8 cellular contexts compared by ENCODE assay signal in the genomic region with DNA sequence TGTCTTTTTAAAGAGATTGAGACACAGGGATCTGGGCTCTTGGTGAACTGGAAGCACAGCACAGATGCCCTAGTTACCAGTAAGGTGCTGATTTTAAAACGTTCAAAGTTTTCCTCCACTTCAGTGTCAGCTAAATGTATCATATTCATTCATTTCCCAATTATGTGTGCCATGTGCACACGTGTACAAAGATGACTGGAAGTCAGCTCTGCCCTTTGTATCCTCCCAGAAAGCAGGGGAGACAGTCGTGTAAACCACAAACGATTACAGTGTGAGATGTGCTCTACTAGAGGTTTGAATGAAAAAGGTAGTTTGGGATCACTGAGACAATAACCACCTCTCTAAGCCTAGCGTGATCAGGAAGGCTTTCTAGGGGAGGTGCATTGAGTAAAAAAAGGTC. TPM values are rescaled to one million over a fixed set of nuclear protein-coding genes. Genes with fewer than 3 reads are reported as not detected.
A peak's percentile ranks its signal among the peaks of the same experiment; 100 is the strongest.
DNase-seq lines count a peak whose midpoint lies in the region; ATAC-seq, FAIRE-seq and TF ChIP-seq lines count a peak whose summit lies in the region.

No MANE protein-coding gene starts in this region.

- intact Hi-C loops in A673 (cut with micrococcal nuclease; ENCODE audit: unreplicated experiment): no loop called here

- no peak for ATAC-seq in GM18502 (IDR thresholded peaks at IDR 0.05; ENCODE audit: poor library complexity, unreplicated experiment)

- no TSS peak for BruUV-seq in A673 (replicated peaks; lab: Mats Ljungman, UMichigan)

- CTCF ChIA-PET in A673 (lab: Charles Lee): no interaction called here

- DNase-seq in A673 (ENCODE audit: low spot score) (no peak), H7 (peak; percentile 40), brain microvascular endothelial cell (no peak), NCI-H187 treated with DMSO at 0.1 percent for 48 hours (lab: John Stamatoyannopoulos, UW) (no peak), D721Med (ENCODE audit: insufficient read length, low spot score) (no peak), substantia nigra (lab: John Stamatoyannopoulos, UW) (no peak)

- H3K36me3 ChIP-seq in A673 (ENCODE audit: insufficient read depth, low read length, poor library complexity, severe bottlenecking) (no peaks in the 10 kb centered on the region), H7 (replicated peaks; ENCODE audit: control insufficient read depth, insufficient read depth, low read length) (peaks cover 9% of the 10 kb centered on the region), brain microvascular endothelial cell (replicated peaks) (no peaks in the 10 kb centered on the region)

- POLR2A ChIA-PET in A673 (lab: Charles Lee; ENCODE audit: low non-redundant PET): no interaction called here

- in situ Hi-C loops in brain microvascular endothelial cell (cut with HindIII; ENCODE audit: low pct_ligation_motif_present, low sequenced_read_pairs): no loop called here

- no peak for FAIRE-seq in D721Med (lab: Jason Lieb, UNC)

- H3K27me3 ChIP-seq in A673 (replicated peaks; ENCODE audit: insufficient read depth, low read depth, low read length, poor library complexity) (no peaks in the 10 kb centered on the region), H7 (ENCODE audit: control insufficient read depth, insufficient read depth, low read length) (no peaks in the 10 kb centered on the region; the same call in 1 of the 2 replicates), brain microvascular endothelial cell (replicated peaks) (no peaks in the 10 kb centered on the region), mononuclear cell (ENCODE audit: insufficient read depth, low read length) (no peaks in the 10 kb centered on the region)

- peak overlapping the region; percentile 70 for H3K27ac ChIP-seq in A673 (ENCODE audit: low read depth, low read length, poor library complexity, severe bottlenecking)
- H3K27ac ChIP-seq in brain microvascular endothelial cell: no peak overlapping the region
- no peak overlapping the region for H3K27ac ChIP-seq in substantia nigra (ENCODE audit: low read depth, low read length, poor library complexity, severe bottlenecking)

- no peaks in the 10 kb centered on the region for H3K9me3 ChIP-seq in A673 (ENCODE audit: low read depth, low read length, poor library complexity, severe bottlenecking)
- H3K9me3 ChIP-seq in mononuclear cell (ENCODE audit: low read depth, low read length): no peaks in the 10 kb centered on the region

- peak overlapping the region; percentile 61 for H3K4me3 ChIP-seq in A673 (ENCODE audit: low read depth, low read length, poor library complexity, severe bottlenecking)
- peak overlapping the region; percentile 82 for H3K4me3 ChIP-seq in H7 (ENCODE audit: insufficient read depth, low read depth, low read length)
- peak overlapping the region; percentile 90 for H3K4me3 ChIP-seq in brain microvascular endothelial cell (ENCODE audit: low read depth, low read length)
- H3K4me3 ChIP-seq in mononuclear cell (ENCODE audit: low read length): peak overlapping the region; percentile 70

- no peaks in the 10 kb centered on the region for H3K4me1 ChIP-seq in A673 (ENCODE audit: insufficient read depth, low read length, poor library complexity, severe bottlenecking)
- H3K4me1 ChIP-seq in mononuclear cell (ENCODE audit: insufficient read depth, low read length): peaks cover 10% of the 10 kb centered on the region

- TF ChIP-seq CTCF in A673 (conservative IDR thresholded peaks at IDR 0.05; ENCODE audit: low read depth, low read length) (no peak), brain microvascular endothelial cell (IDR thresholded peaks at IDR 0.05; ENCODE audit: low read depth, low read length, missing control alignments) (no peak), D721Med (IDR thresholded peaks at IDR 0.05; ENCODE audit: insufficient read depth, missing control alignments) (no peak)

RNA-seq across cellular contexts. Expression of a gene that starts 0.8 kb away (rescaled TPM):
- 3.0 and 3.2 TPM in 2 replicates for total RNA-seq in A673 (2021)
- total RNA-seq in H7 (2014; rRNA removed; shearing (Covaris generic)): 6.5 and 13.0 TPM in 2 replicates
- total RNA-seq in mononuclear cell: 0.42 TPM

RNA-seq across cellular contexts. Expression of a gene that starts 29.0 kb away (rescaled TPM):
- 4.1 and 5.8 TPM in 2 replicates for total RNA-seq in A673 (2021)
- total RNA-seq in H7 (2014; rRNA removed; shearing (Covaris generic)): 2.6 and 4.2 TPM in 2 replicates
- 0.21 TPM for total RNA-seq in mononuclear cell
